9 cellular contexts compared by ENCODE assay signal in genomic region chr6:35469711-35470662, GRCh38. TPM values are rescaled to one million over a fixed set of nuclear protein-coding genes. Genes with fewer than 3 reads are reported as not detected.
DNase-seq lines count a peak whose midpoint lies in the region; ATAC-seq, FAIRE-seq and TF ChIP-seq lines count a peak whose summit lies in the region.
"Had no signal": no experiment of that assay in that cellular context is flagged by ENCODE, and none has a peak within 500 bp of the region (broad histone marks: within the 10 kb centered on the region; RNA-seq: fewer than 3 reads in every experiment).

No MANE protein-coding gene starts in this region.

- H3K4me1 ChIP-seq in BLaER1 (peaks cover 45% of the 10 kb centered on the region), HUES64 (ENCODE audit: insufficient read depth, low read length) (peaks cover 4% of the 10 kb centered on the region; the same call in 1 of the 2 replicates), transverse colon (peaks cover 11 to 39% (median 25%) of the 10 kb centered on the region in 4 donors)

- H3K36me3 ChIP-seq in BLaER1 = peaks cover 88% of the 10 kb centered on the region
- peaks cover 66% of the 10 kb centered on the region for H3K36me3 ChIP-seq in HUES64 (ENCODE audit: insufficient read depth, low read length)
- peaks cover 0 to 5% (median 0%) of the 10 kb centered on the region in 4 donors for H3K36me3 ChIP-seq in transverse colon

- FAIRE-seq in GM12891 (lab: Jason Lieb, UNC) = no peak

- peak overlapping the region; percentile 99 for H3K27ac ChIP-seq in BLaER1
- peak overlapping the region; percentile 93 for H3K27ac ChIP-seq in HUES64 (ENCODE audit: low read depth, low read length)
- H3K27ac ChIP-seq in transverse colon = peak overlapping the region; percentile 88 to 95 (median 92)

- peak overlapping the region; percentile 100 for H3K9ac ChIP-seq in BLaER1
- H3K9ac ChIP-seq in HUES64 (ENCODE audit: low read depth, low read length) = peak overlapping the region; percentile 99

- peak overlapping the region; percentile 99 for H3K27ac Mint-ChIP-seq in activated naive CD8-positive, alpha-beta T cell treated with anti-CD3 and anti-CD28 coated beads, Interleukin-2, amount 10 ng/mL, durations not matched to agents 7 days and 5 days

- no peak for DNase-seq in activated naive CD8-positive, alpha-beta T cell treated with anti-CD3 and anti-CD28 coated beads, Interleukin-2, amount 10 ng/mL, durations not matched to agents 7 days and 5 days
- DNase-seq in kidney tubule cell (ENCODE audit: low spot score) (peak; percentile 48), transverse colon (peak; percentile 55), GM10248 (ENCODE audit: extremely low spot score) (no peak), GM12891 (ENCODE audit: insufficient read length, low spot score) (no peak)

- H3K27me3 Mint-ChIP-seq in activated naive CD8-positive, alpha-beta T cell treated with anti-CD3 and anti-CD28 coated beads, Interleukin-2, amount 10 ng/mL, durations not matched to agents 7 days and 5 days = no peaks in the 10 kb centered on the region

- TF ChIP-seq POLR2A in transverse colon (IDR thresholded peaks at IDR 0.05) (no peak), GM12891 (IDR thresholded peaks at IDR 0.05; ENCODE audit: low read depth, low read length) (no peak; the same call in 1 of the 2 replicates)

- POLR2A ChIA-PET in activated naive CD8-positive, alpha-beta T cell treated with anti-CD3 and anti-CD28 coated beads, Interleukin-2, amount 10 ng/mL, durations not matched to agents 7 days and 5 days (lab: Charles Lee) = interaction anchor here (1.2 to 3.4 kb wide), 3 partner anchors 52 to 169 kb away, joined by 3 to 12 read pairs (median 5); no protein-coding TSS in a partner anchor
- POLR2A ChIA-PET in GM10248 (lab: Yijun Ruan, JAX) = interaction anchor here (0.7 to 1.5 kb wide), 3 partner anchors 10 to 250 kb away, joined by 3 to 5 read pairs (median 5); no protein-coding TSS in a partner anchor

- H3K36me3 Mint-ChIP-seq in activated naive CD8-positive, alpha-beta T cell treated with anti-CD3 and anti-CD28 coated beads, Interleukin-2, amount 10 ng/mL, durations not matched to agents 7 days and 5 days = peaks cover 31% of the 10 kb centered on the region

- CTCF ChIA-PET in GM10248 (lab: Yijun Ruan, JAX) = interaction anchor here (1.4 to 3.7 kb wide), 2 partner anchors 12 to 266 kb away, joined by 3 to 17 read pairs; no protein-coding TSS in a partner anchor

- H3K9me3 ChIP-seq in BLaER1 (no peaks in the 10 kb centered on the region), HUES64 (ENCODE audit: insufficient read depth, low read depth, low read length) (no peaks in the 10 kb centered on the region), transverse colon (no peaks in the 10 kb centered on the region)

- TF ChIP-seq CTCF in transverse colon (IDR thresholded peaks at IDR 0.05) = no peak
- TF ChIP-seq CTCF in GM10248 (IDR thresholded peaks at IDR 0.05; ENCODE audit: control extremely low read depth, extremely low read depth, low read depth, missing control alignments) = no peak

- H3K27me3 ChIP-seq in BLaER1 (no peaks in the 10 kb centered on the region), HUES64 (ENCODE audit: insufficient read depth, low read length) (peaks cover 3% of the 10 kb centered on the region; the same call in 1 of the 2 replicates), transverse colon (no peaks in the 10 kb centered on the region)

- peaks cover 65% of the 10 kb centered on the region for H4K20me1 ChIP-seq in BLaER1

- H3K4me3 Mint-ChIP-seq in activated naive CD8-positive, alpha-beta T cell treated with anti-CD3 and anti-CD28 coated beads, Interleukin-2, amount 10 ng/mL, durations not matched to agents 7 days and 5 days = peak overlapping the region; percentile 97

- H3K4me3 ChIP-seq in BLaER1 (peak overlapping the region; percentile 98), HUES64 (ENCODE audit: low read length) (peak overlapping the region; percentile 85), transverse colon (peak overlapping the region in 3 of 4 donors; percentile 68 to 83 (median 74))

- intact Hi-C loops in transverse colon (cut with DNase I; ENCODE audit: low total_unique reads) = no loop called here

- ATAC-seq in activated naive CD8-positive, alpha-beta T cell treated with anti-CD3 and anti-CD28 coated beads, Interleukin-2, amount 10 ng/mL, durations not matched to agents 7 days and 5 days (ENCODE audit: low read depth) = no peak
- ATAC-seq in GM21723 (IDR thresholded peaks at IDR 0.05; ENCODE audit: unreplicated experiment) = no peak

- 34% methylated on average over 17 of the region's 18 CpGs for WGBS in HUES64
- WGBS in transverse colon (ENCODE audit: low coverage in 1 of 2), 2 donors = 27% methylated on average over 18 of the region's 18 CpGs; no CpG with 5 or more reads in 1 of the 2 donors

- H3K9me3 Mint-ChIP-seq in activated naive CD8-positive, alpha-beta T cell treated with anti-CD3 and anti-CD28 coated beads, Interleukin-2, amount 10 ng/mL, durations not matched to agents 7 days and 5 days = no peaks in the 10 kb centered on the region

- TF ChIP-seq EP300 in transverse colon (IDR thresholded peaks at IDR 0.05; ENCODE audit: low read depth) = no peak

- H3K4me1 Mint-ChIP-seq in activated naive CD8-positive, alpha-beta T cell treated with anti-CD3 and anti-CD28 coated beads, Interleukin-2, amount 10 ng/mL, durations not matched to agents 7 days and 5 days = peaks cover 35% of the 10 kb centered on the region

- H3K4me2 ChIP-seq in BLaER1 = peak overlapping the region; percentile 95

- in situ Hi-C loops in transverse colon (cut with MboI; ENCODE audit: low pct_ligation_motif_present in 1 of 4, low pct_unique_long_range_greater_than_20kb in 1 of 4, low sequenced_read_pairs in 3 of 4) = no loop called here

TF ChIP-seq in GM12891, 5 proteins besides CTCF, POLR2A, EP300 and RAD21:
- no peak for TF ChIP-seq SPI1 (IDR thresholded peaks at IDR 0.05; ENCODE audit: low read depth, low read length)
- TF ChIP-seq POU2F2 (IDR thresholded peaks at IDR 0.05; ENCODE audit: low read depth, low read length) = no peak
- TF ChIP-seq PAX5 (IDR thresholded peaks at IDR 0.05; ENCODE audit: insufficient read depth, low read length, severe bottlenecking) = no peak
- no peak for TF ChIP-seq POLR2AphosphoS5 (IDR thresholded peaks at IDR 0.05; ENCODE audit: low read depth, low read length)
- no peak for TF ChIP-seq TAF1 (IDR thresholded peaks at IDR 0.05; ENCODE audit: low read depth, low read length)
TF ChIP-seq in GM12891: peak in this region for 0.

RNA-seq across cellular contexts. Expression of gene RPL10A, which starts 1.8 kb away (rescaled TPM):
- 1,734 TPM for polyA plus RNA-seq in HUES64 (2013, experiment 1 of 2)
- polyA plus RNA-seq in HUES64 (2013, experiment 2 of 2) = 1,847 TPM
- total RNA-seq in activated naive CD8-positive, alpha-beta T cell treated with anti-CD3 and anti-CD28 coated beads, Interleukin-2, amount 10 ng/mL, durations not matched to agents 7 days and 5 days = 1,000 to 10,000 TPM; 1,373 to 1,398 TPM
- 100 to 1,000 TPM; 323 to 991 (median 649) TPM for total RNA-seq in transverse colon
- polyA plus RNA-seq in GM12891 (2012; ENCODE audit: low read depth, missing spikeins) = 3,836 TPM

RNA-seq across cellular contexts. Expression of gene FANCE, which starts 17.8 kb away (rescaled TPM):
- 8.7 TPM for polyA plus RNA-seq in HUES64 (2013, experiment 1 of 2)
- polyA plus RNA-seq in HUES64 (2013, experiment 2 of 2) = 10.3 TPM
- 10 to 100 TPM; 14.9 to 15.9 TPM for total RNA-seq in activated naive CD8-positive, alpha-beta T cell treated with anti-CD3 and anti-CD28 coated beads, Interleukin-2, amount 10 ng/mL, durations not matched to agents 7 days and 5 days
- total RNA-seq in transverse colon = 10 to 100 TPM in 1 of 4 donors, 1 to 10 TPM in 2, under 1 TPM in 1; 0.75 to 30.8 (median 3.8) TPM
- 3.6 TPM for polyA plus RNA-seq in GM12891 (2012; ENCODE audit: low read depth, missing spikeins)

RNA-seq across cellular contexts. Expression of gene TEAD3, which starts 26.9 kb away (rescaled TPM):
- 15.5 TPM for polyA plus RNA-seq in HUES64 (2013, experiment 1 of 2)
- 18.1 TPM for polyA plus RNA-seq in HUES64 (2013, experiment 2 of 2)
- total RNA-seq in activated naive CD8-positive, alpha-beta T cell treated with anti-CD3 and anti-CD28 coated beads, Interleukin-2, amount 10 ng/mL, durations not matched to agents 7 days and 5 days = under 1 TPM; 0.19 to 0.43 TPM
- total RNA-seq in transverse colon = 10 to 100 TPM; 23.0 to 67.7 (median 25.3) TPM
- 0.06 TPM for polyA plus RNA-seq in GM12891 (2012; ENCODE audit: low read depth, missing spikeins)

RNA-seq across cellular contexts. Expression of gene TULP1, which starts 42.7 kb away (rescaled TPM):
- polyA plus RNA-seq in HUES64 (2013, experiment 1 of 2) = 0.30 TPM
- polyA plus RNA-seq in HUES64 (2013, experiment 2 of 2) = 0.13 TPM
- total RNA-seq in activated naive CD8-positive, alpha-beta T cell treated with anti-CD3 and anti-CD28 coated beads, Interleukin-2, amount 10 ng/mL, durations not matched to agents 7 days and 5 days = not detected
- total RNA-seq in transverse colon = not detected
- polyA plus RNA-seq in GM12891 (2012; ENCODE audit: low read depth, missing spikeins) = not detected
- total RNA-seq: renal cortical epithelial cell had no signal

Comparison
In these comparisons a context has a peak if more than half of its experiments do, and no peak if none do; other contexts are left out.
1. DNase-seq: peak in kidney tubule cell (single experiment) and transverse colon (single experiment); none in activated naive CD8-positive, alpha-beta T cell treated with anti-CD3 and anti-CD28 coated beads, Interleukin-2, amount 10 ng/mL, durations not matched to agents 7 days and 5 days (single experiment), GM10248 (single experiment) and GM12891 (single experiment).
2. RNA of gene TEAD3, which starts 26.9 kb away (total RNA-seq): 23.0 to 67.7 TPM in transverse colon; 0.19 to 0.43 TPM in activated naive CD8-positive, alpha-beta T cell treated with anti-CD3 and anti-CD28 coated beads, Interleukin-2, amount 10 ng/mL, durations not matched to agents 7 days and 5 days; every median in the first group is over 10 times any median in the second.
3. Peak in every context shown above with its lines, with median percentiles within 50 percentile points of each other: H3K27ac ChIP-seq and H3K4me3 ChIP-seq.